In genomic region chr6:125850361-125850760, GRCh38 we compare ENCODE assay signal across 22 cellular contexts. TPM values are rescaled to one million over a fixed set of nuclear protein-coding genes. Genes with fewer than 3 reads are reported as not detected.
DNase-seq lines count a peak whose midpoint lies in the region; ATAC-seq and TF ChIP-seq lines count a peak whose summit lies in the region.
"Had no signal": no experiment of that assay in that cellular context is flagged by ENCODE, and none has a peak within 500 bp of the region (broad histone marks: within the 10 kb centered on the region; RNA-seq: fewer than 3 reads in every experiment).

No MANE protein-coding gene starts in this region.

- intact Hi-C loops in dorsolateral prefrontal cortex (cut with DNase I) = loop anchor here in 1 of 2 donors (5.0 kb wide), 2 partner anchors 58 to 107 kb away; partner anchors contain the start of genes HINT3 and NCOA7
- intact Hi-C loops in left lung (cut with DNase I) = loop anchor here in 1 of 2 donors (10.0 kb wide), 1 partner anchor 124 kb away; no protein-coding TSS in a partner anchor

- no peaks in the 10 kb centered on the region for H3K79me2 ChIP-seq in mesendoderm (ENCODE audit: control insufficient read depth, insufficient read depth, low read length)

- no peaks in the 10 kb centered on the region for H3K9me3 ChIP-seq in left lung
- H3K9me3 ChIP-seq: HAP-1, Peyer's patch, SJSA1 had no signal

- H3K4me3 ChIP-seq in dorsolateral prefrontal cortex = peak overlapping the region in 20 of 59 donors; percentile 2 to 49 (median 16)
- no peak overlapping the region for H3K4me3 ChIP-seq in mesendoderm (ENCODE audit: low read length)
- no peak overlapping the region for H3K4me3 ChIP-seq in left lung
- H3K4me3 ChIP-seq: GM23338, HAP-1, Peyer's patch, SJSA1 had no signal

- ATAC-seq in HG03175 (IDR thresholded peaks at IDR 0.05; ENCODE audit: unreplicated experiment) (no peak), left lung (no peak)
- ATAC-seq: GM23338, HepG2 had no signal

- H3K4ac ChIP-seq in mesendoderm (ENCODE audit: low read depth, low read length) = no peak overlapping the region

- no peaks in the 10 kb centered on the region for H3K36me3 ChIP-seq in mesendoderm (ENCODE audit: control insufficient read depth, insufficient read depth, low read length)
- no peaks in the 10 kb centered on the region for H3K36me3 ChIP-seq in left lung
- H3K36me3 ChIP-seq: HAP-1, Peyer's patch, SJSA1 had no signal

- no peak overlapping the region for H4K5ac ChIP-seq in mesendoderm (ENCODE audit: low read length)

- DNase-seq in G401 (ENCODE audit: low spot score) (peak; percentile 30), dorsolateral prefrontal cortex (peak in 1 of 10 donors; percentile 35), mesendoderm (no peak), superior temporal gyrus (ENCODE audit: extremely low spot score) (peak; percentile 85), left lung (no peak), HFFc6 (no peak)
- DNase-seq: GDM1, KBM-7, NCI-H1092, NCI-H1436, NCI-H187 treated with DMSO at 0.1 percent for 48 hours, NCI-H2227 treated with DMSO at 0.1 percent for 48 hours, NCI-H510A, Peyer's patch had no signal

- TF ChIP-seq CTCF in dorsolateral prefrontal cortex (IDR thresholded peaks at IDR 0.05 in 54 of 56, conservative IDR thresholded peaks at IDR 0.05 in 2 of 56; ENCODE audit: low read depth in 1 of 56, partially characterized antibody in 56 of 56) = peak in 1 of 56 donors; percentile 12
- TF ChIP-seq CTCF in left lung (IDR thresholded peaks at IDR 0.05) = no peak
- TF ChIP-seq CTCF in HFFc6 (IDR thresholded peaks at IDR 0.05) = no peak

- H3K56ac ChIP-seq in mesendoderm (ENCODE audit: low read length) = no peak overlapping the region

- H2BK120ac ChIP-seq in mesendoderm (ENCODE audit: low read depth, low read length) = no peak overlapping the region

- H3K4me2 ChIP-seq in mesendoderm (ENCODE audit: low read length) = no peak overlapping the region
- H3K4me2 ChIP-seq: GM23338 had no signal

- no peak overlapping the region for H2BK15ac ChIP-seq in mesendoderm (replicated peaks; ENCODE audit: low read depth)

- no CpG with 5 or more reads among the region's 3 CpGs for WGBS in mesendoderm (ENCODE audit: extremely low coverage, insufficient coverage, low lambda C conversion rate)

- peaks cover 16% of the 10 kb centered on the region for H3K36me3 Mint-ChIP-seq in HFFc6 (ENCODE audit: low read depth)

- no peaks in the 10 kb centered on the region for H3K79me1 ChIP-seq in mesendoderm (ENCODE audit: low read length)

- no peak overlapping the region for H3K27ac Mint-ChIP-seq in HFFc6
- H3K27ac Mint-ChIP-seq: B cell, CD14-positive monocyte, GM23338 had no signal

- no peaks in the 10 kb centered on the region for H3K4me1 ChIP-seq in mesendoderm (ENCODE audit: control insufficient read depth, low read depth, low read length)
- H3K4me1 ChIP-seq in left lung = peaks cover 0 to 7% of the 10 kb centered on the region in 2 donors
- H3K4me1 ChIP-seq: Peyer's patch, SJSA1 had no signal

- H3K27me3 Mint-ChIP-seq in HFFc6 (ENCODE audit: insufficient read depth) = no peaks in the 10 kb centered on the region; the same call in 1 of the 2 replicates
- H3K27me3 Mint-ChIP-seq: B cell had no signal

- H3K4me3 Mint-ChIP-seq in HFFc6 = no peak overlapping the region
- H3K4me3 Mint-ChIP-seq: B cell, CD14-positive monocyte, GM23338 had no signal

- H3K18ac ChIP-seq in mesendoderm (ENCODE audit: low read length) = peak overlapping the region; percentile 60

- no peaks in the 10 kb centered on the region for H3K4me1 Mint-ChIP-seq in HFFc6 (ENCODE audit: low read depth)

- H3K23ac ChIP-seq in mesendoderm (ENCODE audit: low read length) = no peak overlapping the region

- H2AK5ac ChIP-seq in mesendoderm (ENCODE audit: low read length) = no peak overlapping the region

- H4K8ac ChIP-seq in mesendoderm (ENCODE audit: low read depth, low read length) = no peak overlapping the region

- H3K9ac ChIP-seq in mesendoderm (ENCODE audit: low read length) = no peak overlapping the region

- no peaks in the 10 kb centered on the region for H3K9me3 Mint-ChIP-seq in HFFc6
- H3K9me3 Mint-ChIP-seq: GM23338 had no signal

- no peak overlapping the region for H2BK5ac ChIP-seq in mesendoderm (ENCODE audit: low read length)

- H3K27ac ChIP-seq in dorsolateral prefrontal cortex = peak overlapping the region in 58 of 59 donors; percentile 24 to 99 (median 90)
- no peak overlapping the region for H3K27ac ChIP-seq in mesendoderm (ENCODE audit: low read depth, low read length)
- no peak overlapping the region for H3K27ac ChIP-seq in left lung
- H3K27ac ChIP-seq: HL-60, Peyer's patch, SJSA1 had no signal

- H3K27me3 ChIP-seq in dorsolateral prefrontal cortex = no peaks in the 10 kb centered on the region
- H3K27me3 ChIP-seq in mesendoderm (ENCODE audit: insufficient read depth, low read length, poor library complexity) = no peaks in the 10 kb centered on the region
- no peaks in the 10 kb centered on the region for H3K27me3 ChIP-seq in left lung
- H3K27me3 ChIP-seq: Peyer's patch, SJSA1 had no signal

- in situ Hi-C loops in G401 (cut with HindIII; ENCODE audit: low sequenced_read_pairs) = no loop called here

RNA-seq across cellular contexts. Expression of gene NCOA7, which starts 59.6 kb away (rescaled TPM):
- total RNA-seq in G401 (2014; rRNA removed; shearing (Covaris generic)) = 1.9 and 6.3 TPM in 2 replicates
- total RNA-seq in dorsolateral prefrontal cortex = 100 to 1,000 TPM in 118 of 120 experiments, 10 to 100 TPM in 2; 63.5 to 252 (median 193) TPM
- 3.2 TPM for polyA plus RNA-seq in mesendoderm (2013, experiment 1 of 2)
- 3.8 TPM for polyA plus RNA-seq in mesendoderm (2013, experiment 2 of 2)
- 10 to 100 TPM; 52.8 to 94.3 TPM for total RNA-seq in left lung
- 10 to 100 TPM; 27.1 to 29.3 (median 28.6) TPM for total RNA-seq in HFFc6 (2021; fragmentation: NEBNext Ultra II Directional; extraction: Animal tissue kit (Norgen Biotek cat#: 25700))

Comparison
In these comparisons a context has a peak if more than half of its experiments do, and no peak if none do; other contexts are left out.
1. DNase-seq: peak in G401 (single experiment) and superior temporal gyrus (single experiment); none in mesendoderm (single experiment), left lung (0 of 2) and HFFc6 (single experiment).
2. H3K27ac ChIP-seq: peak in dorsolateral prefrontal cortex (58 of 59); none in mesendoderm (single experiment) and left lung (0 of 2).